Comparison of ENCODE assay signal across 25 cellular contexts in the genomic region with DNA sequence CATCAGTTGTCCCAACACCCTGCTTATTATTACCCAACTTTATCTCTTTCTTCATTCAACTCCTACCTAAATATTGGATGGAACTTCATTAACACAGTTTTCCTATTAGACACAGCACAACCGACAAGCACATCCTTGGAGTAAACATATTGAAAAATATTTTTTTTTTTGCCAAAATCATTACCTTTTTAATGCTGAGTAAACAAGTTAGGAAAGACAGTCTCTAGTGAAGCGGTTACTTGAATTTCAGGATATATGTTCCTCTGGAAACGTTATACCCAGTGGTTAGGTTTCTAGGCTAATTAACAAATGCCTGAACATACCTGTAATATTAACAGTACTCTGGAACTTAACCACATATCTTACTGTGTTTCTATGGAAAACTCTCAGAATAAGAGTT. TPM values are rescaled to one million over a fixed set of nuclear protein-coding genes. Genes with fewer than 3 reads are reported as not detected.
DNase-seq lines count a peak whose midpoint lies in the region; ATAC-seq, FAIRE-seq and TF ChIP-seq lines count a peak whose summit lies in the region.
"Had no signal": no experiment of that assay in that cellular context is flagged by ENCODE, and none has a peak within 500 bp of the region (broad histone marks: within the 10 kb centered on the region; RNA-seq: fewer than 3 reads in every experiment).

No MANE protein-coding gene starts in this region.

- no peak overlapping the region for H3K4me3 Mint-ChIP-seq in activated naive CD4-positive, alpha-beta T cell treated with anti-CD3 and anti-CD28 coated beads, Interleukin-2, amount 50 U/mL, for 24 hours
- no peak overlapping the region for H3K4me3 Mint-ChIP-seq in memory B cell
- no peak overlapping the region for H3K4me3 Mint-ChIP-seq in T-helper 17 cell
- H3K4me3 Mint-ChIP-seq: CD14-positive monocyte; CD4-positive, alpha-beta T cell; GM23338; H9 had no signal

- H3K36me3 Mint-ChIP-seq in activated naive CD4-positive, alpha-beta T cell treated with anti-CD3 and anti-CD28 coated beads, Interleukin-2, amount 50 U/mL, for 24 hours = peaks cover 15% of the 10 kb centered on the region
- peaks cover 16% of the 10 kb centered on the region for H3K36me3 Mint-ChIP-seq in memory B cell
- no peaks in the 10 kb centered on the region for H3K36me3 Mint-ChIP-seq in T-helper 17 cell (ENCODE audit: low read depth)

- peak overlapping the region; percentile 60 for H3K27ac Mint-ChIP-seq in activated naive CD4-positive, alpha-beta T cell treated with anti-CD3 and anti-CD28 coated beads, Interleukin-2, amount 50 U/mL, for 24 hours
- H3K27ac Mint-ChIP-seq in memory B cell (peak overlapping the region; percentile 62), T-helper 17 cell (no peak overlapping the region)
- H3K27ac Mint-ChIP-seq: CD4-positive, alpha-beta T cell; GM23338 had no signal

- no peak for TF ChIP-seq RAD21 in K562 (CRISPR knock-in tag; conservative IDR thresholded peaks at IDR 0.05 in 1 of 2, IDR thresholded peaks at IDR 0.05 in 1 of 2)

- H3K27ac ChIP-seq in K562 (ENCODE audit: extremely low read depth, low read depth, low read length) = no peak overlapping the region
- no peak overlapping the region for H3K27ac ChIP-seq in Karpas-422 (ENCODE audit: low read length)
- H3K27ac ChIP-seq: A549; BLaER1 treated with 17β-estradiol and CSF1 and Interleukin-3, amounts not matched to agents 10 nM and 100 nM had no signal

- 0 out of 4 replicates have a peak overlapping the region, but pooled peaks of 1 of the 2 experiments have one; percentile 60 for H3K9ac ChIP-seq in K562 (ENCODE audit: insufficient read depth in 1 of 2, low read depth in 2 of 2, low read length in 2 of 2)
- H3K9ac ChIP-seq in Karpas-422 (ENCODE audit: low read length) = no peak overlapping the region
- H3K9ac ChIP-seq: BLaER1 treated with 17β-estradiol and CSF1 and Interleukin-3, amounts not matched to agents 10 nM and 100 nM had no signal

- H2AFZ ChIP-seq in K562 (ENCODE audit: low read depth, low read length) = peak overlapping the region; percentile 49; the same call in 1 of the 2 replicates
- no peak overlapping the region for H2AFZ ChIP-seq in Karpas-422 (ENCODE audit: low read length)
- H2AFZ ChIP-seq: GM23338 had no signal

- H3K27me3 ChIP-seq in K562 (ENCODE audit: control insufficient read depth in 2 of 2, insufficient read depth in 2 of 2, low read length in 2 of 2) (no peaks in the 10 kb centered on the region), Karpas-422 (ENCODE audit: low read length) (no peaks in the 10 kb centered on the region)
- H3K27me3 ChIP-seq: BE2C; BLaER1 treated with 17β-estradiol and CSF1 and Interleukin-3, amounts not matched to agents 10 nM and 100 nM had no signal

- no TSS peak for BruUV-seq in K562 (replicated peaks; lab: Mats Ljungman, UMichigan)

- H3K79me2 ChIP-seq in K562 (ENCODE audit: control insufficient read depth, insufficient read depth, low read length) (no peaks in the 10 kb centered on the region), Karpas-422 (ENCODE audit: low read length) (0 out of 2 replicates have a peak, but pooled peaks cover 6% of the 10 kb centered on the region)

- H4K20me1 ChIP-seq in K562 (replicated peaks; ENCODE audit: control insufficient read depth, insufficient read depth, low read length) = no peaks in the 10 kb centered on the region
- peaks cover 30% of the 10 kb centered on the region for H4K20me1 ChIP-seq in Karpas-422 (ENCODE audit: insufficient read depth, low read depth, low read length)
- H4K20me1 ChIP-seq: BLaER1 treated with 17β-estradiol and CSF1 and Interleukin-3, amounts not matched to agents 10 nM and 100 nM had no signal

- no peak for TF ChIP-seq CTCF in K562 (IDR thresholded peaks at IDR 0.05 in 2 of 3, conservative IDR thresholded peaks at IDR 0.05 in 1 of 3; ENCODE audit: insufficient read depth in 2 of 3, low read depth in 1 of 3, low read length in 3 of 3)

- H3K4me2 ChIP-seq in K562 (ENCODE audit: insufficient read depth, low read length) (no peak overlapping the region), Karpas-422 (ENCODE audit: low read depth, low read length, poor library complexity, severe bottlenecking) (no peak overlapping the region)
- H3K4me2 ChIP-seq: A549; BLaER1 treated with 17β-estradiol and CSF1 and Interleukin-3, amounts not matched to agents 10 nM and 100 nM; GM23338 had no signal

- intact Hi-C loops in K562 (cut with micrococcal nuclease) = no loop called here
- intact Hi-C loops in left ventricle myocardium superior (cut with micrococcal nuclease) = no loop called here

- H3K9me1 ChIP-seq in K562 (ENCODE audit: control insufficient read depth, insufficient read depth, low read length) = no peaks in the 10 kb centered on the region

- FAIRE-seq in K562 (lab: Jason Lieb, UNC) = no peak
- FAIRE-seq: A549, GM12891, GM18507 had no signal

- in situ Hi-C loops in K562 (cut with MboI) = no loop called here

- no peaks in the 10 kb centered on the region for H3K27me3 Mint-ChIP-seq in activated naive CD4-positive, alpha-beta T cell treated with anti-CD3 and anti-CD28 coated beads, Interleukin-2, amount 50 U/mL, for 24 hours
- H3K27me3 Mint-ChIP-seq in memory B cell = no peaks in the 10 kb centered on the region
- no peaks in the 10 kb centered on the region for H3K27me3 Mint-ChIP-seq in T-helper 17 cell
- H3K27me3 Mint-ChIP-seq: CD4-positive, alpha-beta T cell had no signal

- no peak for DNase-seq in activated naive CD4-positive, alpha-beta T cell (lab: John Stamatoyannopoulos, UW)
- DNase-seq in K562 (ENCODE audit: extremely low read depth in 1 of 4, low spot score in 3 of 4) (no peak), memory B cell (ENCODE audit: low spot score in 2 of 2) (no peak), left ventricle myocardium superior (no peak), Karpas-422 (no peak), T-helper 17 cell (no peak)
- DNase-seq: 8988T; ACHN; AML-193; BE2C; Calu3; CD4-positive, alpha-beta T cell; COR-L47; DMS53; DMS79 treated with DMSO at 0.1 percent for 48 hours; GF-D8; H9 had no signal

- H3K4me1 ChIP-seq in K562 (replicated peaks in 1 of 2; ENCODE audit: control insufficient read depth in 2 of 2, insufficient read depth in 2 of 2, low read length in 2 of 2) (no peaks in the 10 kb centered on the region; a peak in 2 of 5 replicates), Karpas-422 (ENCODE audit: low read length) (no peaks in the 10 kb centered on the region)
- H3K4me1 ChIP-seq: A549; BLaER1 treated with 17β-estradiol and CSF1 and Interleukin-3, amounts not matched to agents 10 nM and 100 nM had no signal

- CTCF ChIA-PET in K562 (lab: Yijun Ruan, JAX; ENCODE audit: low intra/inter-chr PET ratio) = no interaction called here

- ATAC-seq in K562 (no peak), memory B cell (ENCODE audit: low read depth) (no peak), left ventricle myocardium superior (no peak), T-helper 17 cell (no peak)
- ATAC-seq: A549, GM23338, HCT116 had no signal

- H3K4me3 ChIP-seq in K562 (no peak overlapping the region), Karpas-422 (ENCODE audit: low read length) (no peak overlapping the region)
- H3K4me3 ChIP-seq: A549; BLaER1 treated with 17β-estradiol and CSF1 and Interleukin-3, amounts not matched to agents 10 nM and 100 nM; GM23338 had no signal

- POLR2A ChIA-PET in K562 (lab: Yijun Ruan, JAX) = interaction anchor here (1.0 kb wide), 1 partner anchor 15 kb away, joined by 4 read pairs; no protein-coding TSS in a partner anchor

- 0 out of 2 replicates have a peak, but pooled peaks cover 7% of the 10 kb centered on the region for H3K9me2 ChIP-seq in Karpas-422 (replicated peaks; ENCODE audit: insufficient read depth, low read length)

- peaks cover 54% of the 10 kb centered on the region for H3K4me1 Mint-ChIP-seq in activated naive CD4-positive, alpha-beta T cell treated with anti-CD3 and anti-CD28 coated beads, Interleukin-2, amount 50 U/mL, for 24 hours
- H3K4me1 Mint-ChIP-seq in memory B cell = peaks cover 18% of the 10 kb centered on the region
- peaks cover 10% of the 10 kb centered on the region for H3K4me1 Mint-ChIP-seq in T-helper 17 cell

- no peaks in the 10 kb centered on the region for H3K9me3 Mint-ChIP-seq in activated naive CD4-positive, alpha-beta T cell treated with anti-CD3 and anti-CD28 coated beads, Interleukin-2, amount 50 U/mL, for 24 hours
- peaks cover 1% of the 10 kb centered on the region for H3K9me3 Mint-ChIP-seq in memory B cell
- H3K9me3 Mint-ChIP-seq: CD4-positive, alpha-beta T cell; GM23338; H9 had no signal

- H3K36me3 ChIP-seq in K562 (ENCODE audit: control insufficient read depth, insufficient read depth, low read length) (no peaks in the 10 kb centered on the region), Karpas-422 (ENCODE audit: insufficient read depth, low read length) (no peaks in the 10 kb centered on the region)
- H3K36me3 ChIP-seq: BE2C had no signal

- no peaks in the 10 kb centered on the region for H3K9me3 ChIP-seq in K562 (replicated peaks; ENCODE audit: control insufficient read depth, insufficient read depth, low read depth, low read length)
- H3K9me3 ChIP-seq in Karpas-422 (ENCODE audit: low read length) = no peaks in the 10 kb centered on the region
- H3K9me3 ChIP-seq in T-helper 17 cell (ENCODE audit: control insufficient read depth, low read length, poor library complexity, severe bottlenecking) = no peaks in the 10 kb centered on the region
- H3K9me3 ChIP-seq: A549, BE2C had no signal

- no peak for TF ChIP-seq POLR2A in K562 (conservative IDR thresholded peaks at IDR 0.05)

- no peak for TF ChIP-seq EP300 in K562 (IDR thresholded peaks at IDR 0.05; ENCODE audit: low read length)

- 45% methylated on average over 3 of the region's 3 CpGs for WGBS in K562 (ENCODE audit: insufficient coverage, low coverage, missing lambda C conversion rate)

RNA-seq across cellular contexts. Expression of gene SESN3, which starts 11.4 kb away (rescaled TPM):
- 0.83 and 3.3 TPM in 2 replicates for total RNA-seq in K562 (2011; cell fraction: chromatin; rRNA removed; ENCODE audit: low replicate concordance)
- total RNA-seq in K562 (2011; cell fraction: nucleolus; rRNA removed) = 0.17 and 0.53 TPM in 2 replicates
- total RNA-seq in K562 (2011; cell fraction: nucleoplasm; rRNA removed) = 1.4 and 2.3 TPM in 2 replicates
- total RNA-seq in K562 (2014; rRNA removed) = 1.1 and 1.5 TPM in 2 replicates
- 2.0 and 2.1 TPM in 2 replicates for total RNA-seq in K562 (2014; rRNA removed; fragmentation: Illumina TruSeq; extraction: Trizol)
- total RNA-seq in K562 (2015; rRNA removed; fragmentation: Illumina TruSeq; extraction: Trizol) = 1.9 and 2.4 TPM in 2 replicates
- total RNA-seq in K562 (2021) = 2.5 and 2.6 TPM in 2 replicates
- 0.95 and 1.6 TPM in 2 replicates for polyA plus RNA-seq in K562 (2011; rRNA removed)
- 0.09 and 0.63 TPM in 2 replicates for polyA plus RNA-seq in K562 (2011; cell fraction: cytosol; rRNA removed)
- 0.47 and 1.7 TPM in 2 replicates for polyA plus RNA-seq in K562 (2011; cell fraction: nucleus; rRNA removed)
- polyA plus RNA-seq in K562 (2012) = 1.3 and 1.6 TPM in 2 replicates
- polyA plus RNA-seq in K562 (2014; fragmentation: Illumina TruSeq; extraction: Trizol) = 1.1 and 1.5 TPM in 2 replicates
- polyA plus RNA-seq in K562 (2014; fragmentation: Nextera tagmentation; extraction: Ambion mirVana) = under 1 TPM; 0.44 to 0.48 TPM
- 0.78 and 0.81 TPM in 2 replicates for polyA plus RNA-seq in K562 (2014; rRNA removed)
- 1.6 and 3.4 TPM in 2 replicates for polyA minus RNA-seq in K562 (2011; rRNA and poly(A)+ RNA removed)
- polyA minus RNA-seq in K562 (2011; cell fraction: cytosol; rRNA and poly(A)+ RNA removed) = 0.38 and 0.82 TPM in 2 replicates
- polyA minus RNA-seq in K562 (2011; cell fraction: nucleus; rRNA and poly(A)+ RNA removed) = 0.81 and 2.8 TPM in 2 replicates
- total RNA-seq in left ventricle myocardium superior = 5.7 TPM
- total RNA-seq in Karpas-422 (2014; rRNA removed; shearing (Covaris generic); ENCODE audit: low replicate concordance) = 21.4 and 58.9 TPM in 2 replicates
- 10 to 100 TPM; 48.7 to 53.0 TPM for total RNA-seq in T-helper 17 cell
